Comparison of ENCODE assay signal across 1 cellular context in the genomic region with DNA sequence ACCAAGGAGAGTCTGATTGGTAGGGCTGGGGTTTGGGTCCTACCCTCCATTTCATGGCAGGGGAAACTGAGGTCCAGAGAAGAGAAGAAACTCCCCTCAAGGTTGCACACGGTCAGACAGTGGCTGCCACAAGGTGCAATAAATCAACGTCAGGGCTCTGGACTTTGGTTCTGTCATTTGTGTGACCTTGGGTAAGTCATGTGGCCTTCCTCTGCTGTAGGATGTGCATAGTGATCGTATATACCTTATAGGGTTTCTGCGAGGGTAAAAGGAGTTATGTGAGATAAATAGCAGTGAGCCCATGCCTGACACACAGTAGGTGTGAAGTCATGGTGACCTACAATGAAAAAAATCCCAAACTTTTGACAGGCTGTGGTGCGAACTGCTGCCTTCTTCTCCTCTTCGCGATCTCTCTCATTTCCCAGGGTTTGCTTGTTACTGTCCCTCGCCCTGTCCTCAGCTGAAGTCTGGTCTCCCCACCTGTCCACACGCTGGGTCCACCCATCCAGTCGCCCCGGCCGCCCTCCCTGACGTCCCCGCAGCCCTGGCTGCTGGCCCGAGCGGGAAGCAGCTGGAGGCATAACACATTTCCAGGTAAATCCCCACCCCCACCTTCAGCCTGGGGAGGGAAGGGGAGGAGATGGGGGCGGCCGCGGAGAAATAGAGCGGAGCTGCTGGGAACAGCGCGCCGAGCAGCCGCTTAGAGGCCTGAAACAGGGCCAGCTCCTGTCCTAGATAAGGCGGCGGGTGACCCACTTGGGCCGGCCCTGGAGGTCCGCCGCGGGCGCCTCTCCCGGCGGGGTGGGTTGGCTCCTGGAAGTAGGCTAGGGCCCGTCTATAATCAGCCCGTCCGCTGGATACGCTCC.
TF ChIP-seq lines count a peak whose summit lies in the region.

No MANE protein-coding gene starts in this region.

TF ChIP-seq in HepG2, 621 proteins besides CTCF, POLR2A, EP300 and RAD21 (continued from another document and continues in another):
- TF ChIP-seq, protein P1, sequence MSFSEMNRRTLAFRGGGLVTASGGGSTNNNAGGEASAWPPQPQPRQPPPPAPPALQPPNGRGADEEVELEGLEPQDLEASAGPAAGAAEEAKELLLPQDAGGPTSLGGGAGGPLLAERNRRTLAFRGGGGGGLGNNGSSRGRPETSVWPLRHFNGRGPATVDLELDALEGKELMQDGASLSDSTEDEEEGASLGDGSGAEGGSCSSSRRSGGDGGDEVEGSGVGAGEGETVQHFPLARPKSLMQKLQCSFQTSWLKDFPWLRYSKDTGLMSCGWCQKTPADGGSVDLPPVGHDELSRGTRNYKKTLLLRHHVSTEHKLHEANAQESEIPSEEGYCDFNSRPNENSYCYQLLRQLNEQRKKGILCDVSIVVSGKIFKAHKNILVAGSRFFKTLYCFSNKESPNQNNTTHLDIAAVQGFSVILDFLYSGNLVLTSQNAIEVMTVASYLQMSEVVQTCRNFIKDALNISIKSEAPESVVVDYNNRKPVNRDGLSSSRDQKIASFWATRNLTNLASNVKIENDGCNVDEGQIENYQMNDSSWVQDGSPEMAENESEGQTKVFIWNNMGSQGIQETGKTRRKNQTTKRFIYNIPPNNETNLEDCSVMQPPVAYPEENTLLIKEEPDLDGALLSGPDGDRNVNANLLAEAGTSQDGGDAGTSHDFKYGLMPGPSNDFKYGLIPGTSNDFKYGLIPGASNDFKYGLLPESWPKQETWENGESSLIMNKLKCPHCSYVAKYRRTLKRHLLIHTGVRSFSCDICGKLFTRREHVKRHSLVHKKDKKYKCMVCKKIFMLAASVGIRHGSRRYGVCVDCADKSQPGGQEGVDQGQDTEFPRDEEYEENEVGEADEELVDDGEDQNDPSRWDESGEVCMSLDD (CRISPR knock-in tag; IDR thresholded peaks at IDR 0.05; ENCODE audit: borderline replicate concordance) = no peak
- TF ChIP-seq ZNF614 (CRISPR knock-in tag; IDR thresholded peaks at IDR 0.05; ENCODE audit: borderline replicate concordance) = no peak
- no peak for TF ChIP-seq ZNF724P (CRISPR knock-in tag; IDR thresholded peaks at IDR 0.05; ENCODE audit: borderline replicate concordance)
- no peak for TF ChIP-seq SUZ12 (IDR thresholded peaks at IDR 0.05; ENCODE audit: low read depth, low read length)
- TF ChIP-seq ZNF329 (CRISPR knock-in tag; IDR thresholded peaks at IDR 0.05; ENCODE audit: low read depth) = no peak
- no peak for TF ChIP-seq ETV6 (CRISPR knock-in tag; conservative IDR thresholded peaks at IDR 0.05)
- TF ChIP-seq ZNF670 (CRISPR knock-in tag; IDR thresholded peaks at IDR 0.05; ENCODE audit: borderline replicate concordance) = no peak
- no peak for TF ChIP-seq SOX5 (CRISPR knock-in tag; IDR thresholded peaks at IDR 0.05; ENCODE audit: borderline replicate concordance)
- TF ChIP-seq, protein P2, sequence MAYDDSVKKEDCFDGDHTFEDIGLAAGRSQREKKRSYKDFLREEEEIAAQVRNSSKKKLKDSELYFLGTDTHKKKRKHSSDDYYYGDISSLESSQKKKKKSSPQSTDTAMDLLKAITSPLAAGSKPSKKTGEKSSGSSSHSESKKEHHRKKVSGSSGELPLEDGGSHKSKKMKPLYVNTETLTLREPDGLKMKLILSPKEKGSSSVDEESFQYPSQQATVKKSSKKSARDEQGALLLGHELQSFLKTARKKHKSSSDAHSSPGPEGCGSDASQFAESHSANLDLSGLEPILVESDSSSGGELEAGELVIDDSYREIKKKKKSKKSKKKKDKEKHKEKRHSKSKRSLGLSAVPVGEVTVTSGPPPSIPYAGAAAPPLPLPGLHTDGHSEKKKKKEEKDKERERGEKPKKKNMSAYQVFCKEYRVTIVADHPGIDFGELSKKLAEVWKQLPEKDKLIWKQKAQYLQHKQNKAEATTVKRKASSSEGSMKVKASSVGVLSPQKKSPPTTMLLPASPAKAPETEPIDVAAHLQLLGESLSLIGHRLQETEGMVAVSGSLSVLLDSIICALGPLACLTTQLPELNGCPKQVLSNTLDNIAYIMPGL (CRISPR knock-in tag; IDR thresholded peaks at IDR 0.05; ENCODE audit: borderline replicate concordance in 1 of 2, low read depth in 1 of 2) = peak in 1 of 2 experiments; percentile 44; a peak in 1 of 4 replicates
- no peak for TF ChIP-seq ARHGAP35 (CRISPR knock-in tag; IDR thresholded peaks at IDR 0.05; ENCODE audit: borderline replicate concordance)
- no peak for TF ChIP-seq GZF1 (CRISPR knock-in tag; IDR thresholded peaks at IDR 0.05)
- TF ChIP-seq GFI1 (CRISPR knock-in tag; IDR thresholded peaks at IDR 0.05; ENCODE audit: borderline replicate concordance) = no peak
- TF ChIP-seq JUN (CRISPR knock-in tag; IDR thresholded peaks at IDR 0.05) = no peak
- 0 out of 2 replicates have a peak, but pooled peaks have one; percentile 22 for TF ChIP-seq SPEN (CRISPR knock-in tag; IDR thresholded peaks at IDR 0.05; ENCODE audit: low read depth)
- no peak for TF ChIP-seq ZNF720 (CRISPR knock-in tag; IDR thresholded peaks at IDR 0.05)
- TF ChIP-seq, protein P3, sequence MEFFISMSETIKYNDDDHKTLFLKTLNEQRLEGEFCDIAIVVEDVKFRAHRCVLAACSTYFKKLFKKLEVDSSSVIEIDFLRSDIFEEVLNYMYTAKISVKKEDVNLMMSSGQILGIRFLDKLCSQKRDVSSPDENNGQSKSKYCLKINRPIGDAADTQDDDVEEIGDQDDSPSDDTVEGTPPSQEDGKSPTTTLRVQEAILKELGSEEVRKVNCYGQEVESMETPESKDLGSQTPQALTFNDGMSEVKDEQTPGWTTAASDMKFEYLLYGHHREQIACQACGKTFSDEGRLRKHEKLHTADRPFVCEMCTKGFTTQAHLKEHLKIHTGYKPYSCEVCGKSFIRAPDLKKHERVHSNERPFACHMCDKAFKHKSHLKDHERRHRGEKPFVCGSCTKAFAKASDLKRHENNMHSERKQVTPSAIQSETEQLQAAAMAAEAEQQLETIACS (CRISPR knock-in tag; IDR thresholded peaks at IDR 0.05) = no peak
- TF ChIP-seq, protein P4, sequence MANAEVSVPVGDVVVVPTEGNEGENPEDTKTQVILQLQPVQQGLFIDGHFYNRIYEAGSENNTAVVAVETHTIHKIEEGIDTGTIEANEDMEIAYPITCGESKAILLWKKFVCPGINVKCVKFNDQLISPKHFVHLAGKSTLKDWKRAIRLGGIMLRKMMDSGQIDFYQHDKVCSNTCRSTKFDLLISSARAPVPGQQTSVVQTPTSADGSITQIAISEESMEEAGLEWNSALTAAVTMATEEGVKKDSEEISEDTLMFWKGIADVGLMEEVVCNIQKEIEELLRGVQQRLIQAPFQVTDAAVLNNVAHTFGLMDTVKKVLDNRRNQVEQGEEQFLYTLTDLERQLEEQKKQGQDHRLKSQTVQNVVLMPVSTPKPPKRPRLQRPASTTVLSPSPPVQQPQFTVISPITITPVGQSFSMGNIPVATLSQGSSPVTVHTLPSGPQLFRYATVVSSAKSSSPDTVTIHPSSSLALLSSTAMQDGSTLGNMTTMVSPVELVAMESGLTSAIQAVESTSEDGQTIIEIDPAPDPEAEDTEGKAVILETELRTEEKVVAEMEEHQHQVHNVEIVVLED (CRISPR knock-in tag; IDR thresholded peaks at IDR 0.05; ENCODE audit: borderline replicate concordance) = no peak
- TF ChIP-seq SP1 (IDR thresholded peaks at IDR 0.05) = no peak
- no peak for TF ChIP-seq SP1 (CRISPR knock-in tag; IDR thresholded peaks at IDR 0.05)
- TF ChIP-seq, protein P5, sequence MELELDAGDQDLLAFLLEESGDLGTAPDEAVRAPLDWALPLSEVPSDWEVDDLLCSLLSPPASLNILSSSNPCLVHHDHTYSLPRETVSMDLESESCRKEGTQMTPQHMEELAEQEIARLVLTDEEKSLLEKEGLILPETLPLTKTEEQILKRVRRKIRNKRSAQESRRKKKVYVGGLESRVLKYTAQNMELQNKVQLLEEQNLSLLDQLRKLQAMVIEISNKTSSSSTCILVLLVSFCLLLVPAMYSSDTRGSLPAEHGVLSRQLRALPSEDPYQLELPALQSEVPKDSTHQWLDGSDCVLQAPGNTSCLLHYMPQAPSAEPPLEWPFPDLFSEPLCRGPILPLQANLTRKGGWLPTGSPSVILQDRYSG (CRISPR knock-in tag; IDR thresholded peaks at IDR 0.05) = no peak
- TF ChIP-seq NFE2 (CRISPR knock-in tag; IDR thresholded peaks at IDR 0.05) = no peak
- no peak for TF ChIP-seq KDM4B (CRISPR knock-in tag; IDR thresholded peaks at IDR 0.05)
- TF ChIP-seq, protein P6, sequence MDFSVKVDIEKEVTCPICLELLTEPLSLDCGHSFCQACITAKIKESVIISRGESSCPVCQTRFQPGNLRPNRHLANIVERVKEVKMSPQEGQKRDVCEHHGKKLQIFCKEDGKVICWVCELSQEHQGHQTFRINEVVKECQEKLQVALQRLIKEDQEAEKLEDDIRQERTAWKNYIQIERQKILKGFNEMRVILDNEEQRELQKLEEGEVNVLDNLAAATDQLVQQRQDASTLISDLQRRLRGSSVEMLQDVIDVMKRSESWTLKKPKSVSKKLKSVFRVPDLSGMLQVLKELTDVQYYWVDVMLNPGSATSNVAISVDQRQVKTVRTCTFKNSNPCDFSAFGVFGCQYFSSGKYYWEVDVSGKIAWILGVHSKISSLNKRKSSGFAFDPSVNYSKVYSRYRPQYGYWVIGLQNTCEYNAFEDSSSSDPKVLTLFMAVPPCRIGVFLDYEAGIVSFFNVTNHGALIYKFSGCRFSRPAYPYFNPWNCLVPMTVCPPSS (IDR thresholded peaks at IDR 0.05) = no peak
- TF ChIP-seq RARA (CRISPR knock-in tag; IDR thresholded peaks at IDR 0.05) = 0 out of 2 replicates have a peak, but pooled peaks have one; percentile 10
- TF ChIP-seq, protein P7, sequence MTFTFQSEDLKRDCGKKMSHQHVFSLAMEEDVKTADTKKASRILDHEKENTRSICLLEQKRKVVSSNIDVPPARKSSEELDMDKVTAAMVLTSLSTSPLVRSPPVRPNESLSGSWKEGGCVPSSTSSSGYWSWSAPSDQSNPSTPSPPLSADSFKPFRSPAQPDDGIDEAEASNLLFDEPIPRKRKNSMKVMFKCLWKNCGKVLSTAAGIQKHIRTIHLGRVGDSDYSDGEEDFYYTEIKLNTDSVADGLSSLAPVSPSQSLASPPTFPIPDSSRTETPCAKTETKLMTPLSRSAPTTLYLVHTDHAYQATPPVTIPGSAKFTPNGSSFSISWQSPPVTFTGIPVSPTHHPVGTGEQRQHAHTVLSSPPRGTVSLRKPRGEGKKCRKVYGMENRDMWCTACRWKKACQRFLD (CRISPR knock-in tag; IDR thresholded peaks at IDR 0.05; ENCODE audit: borderline replicate concordance) = no peak
- TF ChIP-seq SMAD9 (CRISPR knock-in tag; IDR thresholded peaks at IDR 0.05) = no peak
- no peak for TF ChIP-seq ATAD3A (CRISPR knock-in tag; IDR thresholded peaks at IDR 0.05)
- peak; percentile 99 for TF ChIP-seq MEIS2 (CRISPR knock-in tag; IDR thresholded peaks at IDR 0.05)
- TF ChIP-seq, protein P8, sequence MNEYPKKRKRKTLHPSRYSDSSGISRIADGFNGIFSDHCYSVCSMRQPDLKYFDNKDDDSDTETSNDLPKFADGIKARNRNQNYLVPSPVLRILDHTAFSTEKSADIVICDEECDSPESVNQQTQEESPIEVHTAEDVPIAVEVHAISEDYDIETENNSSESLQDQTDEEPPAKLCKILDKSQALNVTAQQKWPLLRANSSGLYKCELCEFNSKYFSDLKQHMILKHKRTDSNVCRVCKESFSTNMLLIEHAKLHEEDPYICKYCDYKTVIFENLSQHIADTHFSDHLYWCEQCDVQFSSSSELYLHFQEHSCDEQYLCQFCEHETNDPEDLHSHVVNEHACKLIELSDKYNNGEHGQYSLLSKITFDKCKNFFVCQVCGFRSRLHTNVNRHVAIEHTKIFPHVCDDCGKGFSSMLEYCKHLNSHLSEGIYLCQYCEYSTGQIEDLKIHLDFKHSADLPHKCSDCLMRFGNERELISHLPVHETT (CRISPR knock-in tag; conservative IDR thresholded peaks at IDR 0.05) = no peak
- TF ChIP-seq, protein P9, sequence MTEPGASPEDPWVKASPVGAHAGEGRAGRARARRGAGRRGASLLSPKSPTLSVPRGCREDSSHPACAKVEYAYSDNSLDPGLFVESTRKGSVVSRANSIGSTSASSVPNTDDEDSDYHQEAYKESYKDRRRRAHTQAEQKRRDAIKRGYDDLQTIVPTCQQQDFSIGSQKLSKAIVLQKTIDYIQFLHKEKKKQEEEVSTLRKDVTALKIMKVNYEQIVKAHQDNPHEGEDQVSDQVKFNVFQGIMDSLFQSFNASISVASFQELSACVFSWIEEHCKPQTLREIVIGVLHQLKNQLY (CRISPR knock-in tag; IDR thresholded peaks at IDR 0.05) = no peak
- TF ChIP-seq ZC3H4 (CRISPR knock-in tag; IDR thresholded peaks at IDR 0.05; ENCODE audit: borderline replicate concordance) = no peak
- no peak for TF ChIP-seq NR2C2 (CRISPR knock-in tag; IDR thresholded peaks at IDR 0.05; ENCODE audit: borderline replicate concordance)
- TF ChIP-seq YEATS4 (CRISPR knock-in tag; IDR thresholded peaks at IDR 0.05; ENCODE audit: borderline replicate concordance) = no peak
- TF ChIP-seq ZNF234 (CRISPR knock-in tag; conservative IDR thresholded peaks at IDR 0.05) = no peak
- TF ChIP-seq RXRB (CRISPR knock-in tag; IDR thresholded peaks at IDR 0.05; ENCODE audit: borderline replicate concordance) = no peak
- no peak for TF ChIP-seq XBP1 (CRISPR knock-in tag; IDR thresholded peaks at IDR 0.05)
- TF ChIP-seq, protein P10, sequence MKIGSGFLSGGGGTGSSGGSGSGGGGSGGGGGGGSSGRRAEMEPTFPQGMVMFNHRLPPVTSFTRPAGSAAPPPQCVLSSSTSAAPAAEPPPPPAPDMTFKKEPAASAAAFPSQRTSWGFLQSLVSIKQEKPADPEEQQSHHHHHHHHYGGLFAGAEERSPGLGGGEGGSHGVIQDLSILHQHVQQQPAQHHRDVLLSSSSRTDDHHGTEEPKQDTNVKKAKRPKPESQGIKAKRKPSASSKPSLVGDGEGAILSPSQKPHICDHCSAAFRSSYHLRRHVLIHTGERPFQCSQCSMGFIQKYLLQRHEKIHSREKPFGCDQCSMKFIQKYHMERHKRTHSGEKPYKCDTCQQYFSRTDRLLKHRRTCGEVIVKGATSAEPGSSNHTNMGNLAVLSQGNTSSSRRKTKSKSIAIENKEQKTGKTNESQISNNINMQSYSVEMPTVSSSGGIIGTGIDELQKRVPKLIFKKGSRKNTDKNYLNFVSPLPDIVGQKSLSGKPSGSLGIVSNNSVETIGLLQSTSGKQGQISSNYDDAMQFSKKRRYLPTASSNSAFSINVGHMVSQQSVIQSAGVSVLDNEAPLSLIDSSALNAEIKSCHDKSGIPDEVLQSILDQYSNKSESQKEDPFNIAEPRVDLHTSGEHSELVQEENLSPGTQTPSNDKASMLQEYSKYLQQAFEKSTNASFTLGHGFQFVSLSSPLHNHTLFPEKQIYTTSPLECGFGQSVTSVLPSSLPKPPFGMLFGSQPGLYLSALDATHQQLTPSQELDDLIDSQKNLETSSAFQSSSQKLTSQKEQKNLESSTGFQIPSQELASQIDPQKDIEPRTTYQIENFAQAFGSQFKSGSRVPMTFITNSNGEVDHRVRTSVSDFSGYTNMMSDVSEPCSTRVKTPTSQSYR (CRISPR knock-in tag; IDR thresholded peaks at IDR 0.05; ENCODE audit: borderline replicate concordance) = peak; percentile 72; the same call in 1 of the 2 replicates
- no peak for TF ChIP-seq MAFK (conservative IDR thresholded peaks at IDR 0.05 in 1 of 2, IDR thresholded peaks at IDR 0.05 in 1 of 2; ENCODE audit: low read length in 2 of 2)
- no peak for TF ChIP-seq ZNF652 (CRISPR knock-in tag; IDR thresholded peaks at IDR 0.05; ENCODE audit: borderline replicate concordance, low read depth)
